22 cellular contexts compared by ENCODE assay signal in the genomic region with DNA sequence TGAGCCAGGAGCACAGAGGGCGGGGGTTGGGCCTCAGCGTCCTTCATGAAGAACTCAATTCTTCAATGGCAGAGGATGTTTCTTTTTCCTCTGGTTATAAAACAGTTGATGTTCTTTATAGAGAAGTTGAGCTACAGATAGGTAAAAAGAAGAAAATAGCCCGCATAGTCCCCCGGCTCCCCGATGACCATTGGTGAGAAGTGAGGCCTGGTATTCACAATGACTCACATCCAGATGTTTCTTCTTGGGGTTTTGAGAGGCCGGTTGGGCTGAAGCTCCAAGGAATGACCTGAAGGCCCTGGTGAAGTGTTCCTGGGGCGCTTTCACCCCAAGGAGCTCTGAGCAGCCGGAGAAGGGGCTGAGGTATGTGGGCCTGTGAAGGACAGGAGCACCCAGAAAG.
DNase-seq lines count a peak whose midpoint lies in the region; TF ChIP-seq lines count a peak whose summit lies in the region.
"Had no signal": no experiment of that assay in that cellular context is flagged by ENCODE, and none has a peak within 500 bp of the region (broad histone marks: within the 10 kb centered on the region; RNA-seq: fewer than 3 reads in every experiment).

No MANE protein-coding gene starts in this region.

- CTCF ChIA-PET in HEK293 (lab: Yijun Ruan, JAX): interaction anchor here (1.1 kb wide), 1 partner anchor 187 kb away, joined by 3 read pairs; no protein-coding TSS in a partner anchor

- no peak overlapping the region for H3K27ac Mint-ChIP-seq in endothelial cell (ENCODE audit: unreplicated experiment)
- H3K27ac Mint-ChIP-seq: activated naive CD4-positive, alpha-beta T cell treated with anti-CD3 and anti-CD28 coated beads, Interleukin-2, amount 10 ng/mL, durations not matched to agents 7 days and 5 days; nephron had no signal

- DNase-seq in AG20443 (ENCODE audit: low spot score) (peak; percentile 79), colonic mucosa (peak; percentile 6), mesenchymal stem cell (peak; percentile 53), erythroblast (lab: John Stamatoyannopoulos, UW) (no peak), HAP-1 (ENCODE audit: low spot score in 2 of 2) (no peak), endothelial cell (ENCODE audit: low spot score) (no peak)
- DNase-seq: activated CD4-positive, CD25-positive, alpha-beta regulatory T cell treated with anti-CD3 and anti-CD28 coated beads, Interleukin-2, amount 50 U/mL, for 72 hours; activated CD8-positive, alpha-beta memory T cell treated with anti-CD3 and anti-CD28 coated beads for 24 hours; activated naive CD4-positive, alpha-beta T cell treated with anti-CD3 and anti-CD28 coated beads, Interleukin-2, amount 10 ng/mL, durations not matched to agents 7 days and 5 days; activated T-cell treated with anti-CD3 and anti-CD28 coated beads, Interleukin-2, amount 50 U/mL, for 48 hours; aorta; effector CD8-positive, alpha-beta T cell; esophagus squamous epithelium; heart right ventricle; midbrain; NCI-H1105 treated with DMSO at 0.1 percent for 48 hours; NCI-H2029 treated with DMSO at 0.1 percent for 48 hours; NCI-H226; NCI-H748 treated with DMSO at 0.1 percent for 48 hours had no signal

- no peak overlapping the region for H3K4me3 Mint-ChIP-seq in endothelial cell (ENCODE audit: unreplicated experiment)
- H3K4me3 Mint-ChIP-seq: activated naive CD4-positive, alpha-beta T cell treated with anti-CD3 and anti-CD28 coated beads, Interleukin-2, amount 10 ng/mL, durations not matched to agents 7 days and 5 days; central memory CD8-positive, alpha-beta T cell; nephron had no signal

- H3K27me3 ChIP-seq in colonic mucosa: no peaks in the 10 kb centered on the region
- no peaks in the 10 kb centered on the region for H3K27me3 ChIP-seq in mesenchymal stem cell (ENCODE audit: control insufficient read depth in 1 of 2, insufficient read depth in 1 of 2, low read length in 2 of 2)
- H3K27me3 ChIP-seq in HAP-1 (ENCODE audit: low read depth): no peaks in the 10 kb centered on the region

- H3K9me3 ChIP-seq in HEK293 (ENCODE audit: control insufficient read depth, insufficient read depth, low read depth, low read length) (no peaks in the 10 kb centered on the region), colonic mucosa (no peaks in the 10 kb centered on the region), mesenchymal stem cell (ENCODE audit: control insufficient read depth, low read length) (no peaks in the 10 kb centered on the region), HAP-1 (no peaks in the 10 kb centered on the region)
- H3K9me3 ChIP-seq: esophagus squamous epithelium, heart right ventricle had no signal

- no peak overlapping the region for H2BK120ac ChIP-seq in mesenchymal stem cell (ENCODE audit: low read depth, low read length)

- TF ChIP-seq POLR2A in erythroblast (IDR thresholded peaks at IDR 0.05; ENCODE audit: low read length): no peak

- H2AK5ac ChIP-seq in mesenchymal stem cell (ENCODE audit: low read length, severe bottlenecking): no peak overlapping the region

- intact Hi-C loops in colonic mucosa (cut with DNase I): loop anchor here (10.0 kb wide), 1 partner anchor 305 kb away; no protein-coding TSS in a partner anchor

- H3K79me1 ChIP-seq in mesenchymal stem cell (replicated peaks; ENCODE audit: low read length, poor library complexity, severe bottlenecking): no peaks in the 10 kb centered on the region

- no peaks in the 10 kb centered on the region for H3K27me3 Mint-ChIP-seq in endothelial cell (ENCODE audit: unreplicated experiment)

- no peak overlapping the region for H3K23ac ChIP-seq in mesenchymal stem cell (ENCODE audit: low read length in 2 of 2)

- H4K8ac ChIP-seq in mesenchymal stem cell (ENCODE audit: low read length): no peak overlapping the region

- H3K18ac ChIP-seq in mesenchymal stem cell (ENCODE audit: low read depth in 1 of 2, low read length in 2 of 2): no peak overlapping the region

- H3K4me3 ChIP-seq in HEK293 (ENCODE audit: low read depth, low read length) (no peak overlapping the region), colonic mucosa (no peak overlapping the region), mesenchymal stem cell (ENCODE audit: insufficient read depth in 1 of 2, low read depth in 1 of 2, low read length in 2 of 2) (no peak overlapping the region), HAP-1 (no peak overlapping the region)
- H3K4me3 ChIP-seq: esophagus squamous epithelium, heart right ventricle had no signal

- TF ChIP-seq CTCF in HEK293 (tag by site-specific recombination; IDR thresholded peaks at IDR 0.05) (no peak), colonic mucosa (IDR thresholded peaks at IDR 0.05) (no peak), endothelial cell (IDR thresholded peaks at IDR 0.05; ENCODE audit: unreplicated experiment) (no peak)

- H3K9ac ChIP-seq in colonic mucosa (ENCODE audit: low read depth in 2 of 2, low read length in 2 of 2): no peak overlapping the region
- H3K9ac ChIP-seq in mesenchymal stem cell (ENCODE audit: low read length): no peak overlapping the region

- no peak overlapping the region for H4K91ac ChIP-seq in mesenchymal stem cell (ENCODE audit: low read length)

- 56% methylated on average over 8 of the region's 8 CpGs for WGBS in mesenchymal stem cell

- H3K4me1 Mint-ChIP-seq in endothelial cell (ENCODE audit: unreplicated experiment): no peaks in the 10 kb centered on the region
- H3K4me1 Mint-ChIP-seq: activated naive CD4-positive, alpha-beta T cell treated with anti-CD3 and anti-CD28 coated beads, Interleukin-2, amount 10 ng/mL, durations not matched to agents 7 days and 5 days; central memory CD8-positive, alpha-beta T cell; nephron had no signal

- no peak overlapping the region for H2BK15ac ChIP-seq in mesenchymal stem cell (ENCODE audit: low read depth, poor library complexity, severe bottlenecking)

- POLR2A ChIA-PET in HEK293 (lab: Yijun Ruan, JAX): no interaction called here

- H2AFZ ChIP-seq in mesenchymal stem cell (ENCODE audit: low read depth, low read length): no peak overlapping the region

- no peak overlapping the region for H2BK12ac ChIP-seq in mesenchymal stem cell (ENCODE audit: low read length in 2 of 2)

- in situ Hi-C loops in HAP-1 (cut with MboI; ENCODE audit: low sequenced_read_pairs): loop anchor here (10.0 kb wide), 2 partner anchors 505 to 755 kb away; no protein-coding TSS in a partner anchor

- no peak overlapping the region for H3K14ac ChIP-seq in mesenchymal stem cell (ENCODE audit: low read length in 2 of 2)

- no peak overlapping the region for H3K27ac ChIP-seq in HEK293 (ENCODE audit: extremely low read depth, low read depth, low read length)
- H3K27ac ChIP-seq in colonic mucosa: no peak overlapping the region
- no peak overlapping the region for H3K27ac ChIP-seq in mesenchymal stem cell (ENCODE audit: low read length, poor library complexity, severe bottlenecking)
- H3K27ac ChIP-seq: esophagus squamous epithelium, heart right ventricle had no signal

- H2BK5ac ChIP-seq in mesenchymal stem cell (ENCODE audit: low read depth, low read length, poor library complexity, severe bottlenecking): no peak overlapping the region

- H3K36me3 Mint-ChIP-seq in endothelial cell (ENCODE audit: low read depth, unreplicated experiment): no peaks in the 10 kb centered on the region
- H3K36me3 Mint-ChIP-seq: activated naive CD4-positive, alpha-beta T cell treated with anti-CD3 and anti-CD28 coated beads, Interleukin-2, amount 10 ng/mL, durations not matched to agents 7 days and 5 days had no signal

- no peaks in the 10 kb centered on the region for H3K9me3 Mint-ChIP-seq in endothelial cell (ENCODE audit: unreplicated experiment)
- H3K9me3 Mint-ChIP-seq: activated naive CD4-positive, alpha-beta T cell treated with anti-CD3 and anti-CD28 coated beads, Interleukin-2, amount 10 ng/mL, durations not matched to agents 7 days and 5 days; central memory CD8-positive, alpha-beta T cell; nephron had no signal

- H3K36me3 ChIP-seq in HEK293 (ENCODE audit: control insufficient read depth in 2 of 2, insufficient read depth in 1 of 2, low read length in 2 of 2) (no peaks in the 10 kb centered on the region), colonic mucosa (no peaks in the 10 kb centered on the region), mesenchymal stem cell (ENCODE audit: control insufficient read depth in 1 of 2, insufficient read depth in 2 of 2, low read depth in 1 of 2, low read length in 2 of 2) (no peaks in the 10 kb centered on the region), HAP-1 (replicated peaks) (no peaks in the 10 kb centered on the region)
- H3K36me3 ChIP-seq: esophagus squamous epithelium, heart right ventricle had no signal

- H3K4me1 ChIP-seq in HEK293 (ENCODE audit: control insufficient read depth, insufficient read depth, low read length): no peaks in the 10 kb centered on the region
- H3K4me1 ChIP-seq in colonic mucosa: no peaks in the 10 kb centered on the region
- peaks cover 21% of the 10 kb centered on the region for H3K4me1 ChIP-seq in mesenchymal stem cell (ENCODE audit: control insufficient read depth, insufficient read depth, low read depth, low read length)
- no peaks in the 10 kb centered on the region for H3K4me1 ChIP-seq in HAP-1
- H3K4me1 ChIP-seq: esophagus squamous epithelium, heart right ventricle had no signal

- H3K4me2 ChIP-seq in mesenchymal stem cell (ENCODE audit: low read length, poor library complexity, severe bottlenecking): no peak overlapping the region

- no peak overlapping the region for H3K4ac ChIP-seq in mesenchymal stem cell (ENCODE audit: low read depth in 1 of 2, low read length in 2 of 2)

TF ChIP-seq in HEK293, 187 proteins besides CTCF, POLR2A, EP300 and RAD21:
- no peak for TF ChIP-seq RBAK (tag by site-specific recombination; IDR thresholded peaks at IDR 0.05)
- TF ChIP-seq ZSCAN23 (tag by site-specific recombination; IDR thresholded peaks at IDR 0.05): no peak
- TF ChIP-seq KLF8 (tag by site-specific recombination; IDR thresholded peaks at IDR 0.05): no peak
- TF ChIP-seq, protein P1, sequence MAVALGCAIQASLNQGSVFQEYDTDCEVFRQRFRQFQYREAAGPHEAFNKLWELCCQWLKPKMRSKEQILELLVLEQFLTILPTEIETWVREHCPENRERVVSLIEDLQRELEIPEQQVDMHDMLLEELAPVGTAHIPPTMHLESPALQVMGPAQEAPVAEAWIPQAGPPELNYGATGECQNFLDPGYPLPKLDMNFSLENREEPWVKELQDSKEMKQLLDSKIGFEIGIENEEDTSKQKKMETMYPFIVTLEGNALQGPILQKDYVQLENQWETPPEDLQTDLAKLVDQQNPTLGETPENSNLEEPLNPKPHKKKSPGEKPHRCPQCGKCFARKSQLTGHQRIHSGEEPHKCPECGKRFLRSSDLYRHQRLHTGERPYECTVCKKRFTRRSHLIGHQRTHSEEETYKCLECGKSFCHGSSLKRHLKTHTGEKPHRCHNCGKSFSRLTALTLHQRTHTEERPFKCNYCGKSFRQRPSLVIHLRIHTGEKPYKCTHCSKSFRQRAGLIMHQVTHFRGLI (tag by site-specific recombination; IDR thresholded peaks at IDR 0.05): 0 out of 2 replicates have a peak, but pooled peaks have one; percentile 31
- no peak for TF ChIP-seq ZNF394 (tag by site-specific recombination; IDR thresholded peaks at IDR 0.05; ENCODE audit: borderline replicate concordance)

Comparison
In these comparisons a context has a peak if more than half of its experiments do, and no peak if none do; other contexts are left out.
1. DNase-seq: peak in AG20443 (single experiment), colonic mucosa (single experiment) and mesenchymal stem cell (single experiment); none in erythroblast (0 of 2), HAP-1 (0 of 2) and endothelial cell (single experiment).